1 cellular context compared by ENCODE assay signal in genomic region chr2:47006374-47007220, GRCh38.
TF ChIP-seq lines count a peak whose summit lies in the region.

No MANE protein-coding gene starts in this region.

TF ChIP-seq in H1, 55 proteins besides CTCF, POLR2A, EP300 and RAD21:
- TF ChIP-seq SIN3A (conservative IDR thresholded peaks at IDR 0.05 in 1 of 2, IDR thresholded peaks at IDR 0.05 in 1 of 2; ENCODE audit: low read depth in 1 of 2, low read length in 2 of 2) (no peak), CHD7 (IDR thresholded peaks at IDR 0.05; ENCODE audit: insufficient replicate concordance, low read length) (no peak), E2F6 (IDR thresholded peaks at IDR 0.05) (no peak), CREB1 (IDR thresholded peaks at IDR 0.05) (no peak), RFX5 (IDR thresholded peaks at IDR 0.05; ENCODE audit: borderline replicate concordance, low read depth, low read length) (no peak), SRF (IDR thresholded peaks at IDR 0.05; ENCODE audit: low read depth, low read length) (no peak), EZH2 (IDR thresholded peaks at IDR 0.05; ENCODE audit: low read depth, low read length, severe bottlenecking) (no peak), BRCA1 (IDR thresholded peaks at IDR 0.05; ENCODE audit: low read depth, low read length) (no peak), TEAD4 (IDR thresholded peaks at IDR 0.05; ENCODE audit: low read depth, low read length) (no peak), ASH2L (IDR thresholded peaks at IDR 0.05; ENCODE audit: low read length) (no peak), PHF8 (conservative IDR thresholded peaks at IDR 0.05; ENCODE audit: low read depth, low read length) (no peak), RBBP5 (IDR thresholded peaks at IDR 0.05; ENCODE audit: borderline replicate concordance, low read depth, low read length) (no peak), MAFK (IDR thresholded peaks at IDR 0.05; ENCODE audit: low read depth, low read length) (no peak), SIRT6 (IDR thresholded peaks at IDR 0.05; ENCODE audit: low read length) (no peak), ATF2 (IDR thresholded peaks at IDR 0.05; ENCODE audit: low read length) (no peak), SIX5 (IDR thresholded peaks at IDR 0.05; ENCODE audit: low read depth, low read length) (no peak), GABPA (IDR thresholded peaks at IDR 0.05; ENCODE audit: borderline replicate concordance, insufficient read depth, low read length) (no peak), EGR1 (IDR thresholded peaks at IDR 0.05; ENCODE audit: borderline replicate concordance, low read depth, low read length) (no peak)
